1 cellular context compared by ENCODE assay signal in the genomic region with DNA sequence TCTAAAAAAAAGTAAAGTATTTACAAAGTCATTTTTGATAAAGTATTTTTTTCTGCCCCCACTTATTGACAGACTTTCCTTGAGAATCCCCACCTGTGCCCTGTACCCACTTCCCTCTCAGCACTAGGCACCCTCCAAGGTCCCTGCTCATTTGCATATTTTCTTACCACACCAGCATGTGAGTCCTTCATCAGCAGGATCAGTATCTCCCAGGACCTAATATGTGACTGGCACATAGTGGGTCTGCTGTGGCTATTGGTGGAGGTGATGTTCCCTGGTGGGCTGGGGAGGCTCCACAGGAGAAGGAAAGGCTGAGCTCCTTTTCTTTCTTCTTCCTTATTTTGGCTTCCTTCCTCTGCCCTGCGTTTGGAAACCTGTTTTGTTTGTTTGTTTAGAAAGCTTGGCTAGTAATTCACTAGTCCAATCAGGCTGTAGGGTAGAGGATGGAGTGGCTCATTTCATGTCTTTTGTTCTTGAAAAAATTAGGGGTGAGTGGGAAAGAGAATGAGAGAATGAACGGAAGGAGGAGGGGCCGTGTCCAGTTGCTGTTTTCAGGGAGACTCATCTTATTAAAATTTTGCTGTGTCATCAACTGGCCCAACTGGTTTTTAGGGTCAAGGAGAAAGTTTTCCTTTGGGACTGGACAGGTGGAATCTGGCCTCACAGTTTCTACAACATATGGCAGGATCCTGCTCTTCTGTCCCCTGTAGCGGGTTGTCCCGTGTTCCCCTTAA.
A peak's percentile ranks its signal among the peaks of the same experiment; 100 is the strongest.
TF ChIP-seq lines count a peak whose summit lies in the region.

No MANE protein-coding gene starts in this region.

TF ChIP-seq in H1, 55 proteins besides CTCF, POLR2A, EP300 and RAD21 (continued from another document):
- TF ChIP-seq E2F6 (IDR thresholded peaks at IDR 0.05) (no peak), SP1 (IDR thresholded peaks at IDR 0.05; ENCODE audit: low read depth, low read length) (no peak), MAFK (IDR thresholded peaks at IDR 0.05; ENCODE audit: low read depth, low read length) (0 out of 2 replicates have a peak, but pooled peaks have one; percentile 14), TEAD4 (IDR thresholded peaks at IDR 0.05; ENCODE audit: low read depth, low read length) (no peak), JUND (IDR thresholded peaks at IDR 0.05; ENCODE audit: low read length) (no peak)
